ENCODE assay signal across 8 cellular contexts in the genomic region with DNA sequence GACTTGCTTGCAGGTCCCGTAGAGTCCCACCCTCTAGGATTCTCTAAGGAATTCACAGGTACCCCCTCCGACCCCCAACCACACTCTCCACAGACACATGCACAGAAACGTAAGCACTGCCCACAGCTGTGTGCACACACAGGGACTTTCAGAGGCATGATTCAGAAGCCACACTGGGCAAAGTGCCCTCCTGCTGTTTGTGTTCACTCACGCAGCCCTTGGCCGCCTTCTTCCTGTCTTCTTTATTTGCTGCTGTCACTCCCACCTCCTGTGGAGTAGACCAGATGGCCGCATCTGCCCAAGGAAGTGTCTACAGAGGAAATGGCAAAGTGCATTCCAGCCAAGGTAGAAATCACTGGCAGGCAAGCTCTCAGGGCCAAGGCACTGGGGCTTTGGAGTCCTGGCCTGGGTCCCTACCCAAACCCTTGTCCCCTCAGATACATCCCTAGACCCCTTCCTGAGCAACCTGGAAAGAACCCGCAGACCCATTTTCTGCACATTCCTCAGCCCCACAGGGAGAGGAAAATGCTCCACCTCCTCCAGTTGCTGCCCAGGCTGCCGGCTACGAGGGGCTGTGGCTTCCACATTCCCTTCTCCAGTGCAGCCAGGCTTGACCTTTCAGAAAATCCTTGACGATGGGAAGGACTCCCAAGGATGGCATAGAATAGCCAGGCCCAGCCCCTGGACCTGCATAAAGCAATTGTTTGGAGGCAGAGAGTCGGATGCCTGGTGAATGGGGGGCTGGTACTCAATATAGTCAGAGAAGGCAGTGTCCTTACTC. TPM values are rescaled to one million over a fixed set of nuclear protein-coding genes. Genes with fewer than 3 reads are reported as not detected.
DNase-seq lines count a peak whose midpoint lies in the region; ATAC-seq lines count a peak whose summit lies in the region.

No MANE protein-coding gene starts in this region.

- peaks cover 6% of the 10 kb centered on the region for H3K27me3 Mint-ChIP-seq in activated CD4-positive, alpha-beta memory T cell treated with anti-CD3 and anti-CD28 coated beads for 36 hours

- POLR2A ChIA-PET in activated CD4-positive, alpha-beta memory T cell treated with anti-CD3 and anti-CD28 coated beads for 36 hours (lab: Charles Lee), result no interaction called here

- peak; percentile 61 for DNase-seq in CD1c-positive myeloid dendritic cell (ENCODE audit: extremely low spot score)
- peak; percentile 66 to 89 (median 81) for DNase-seq in NCI-H1417 (lab: John Stamatoyannopoulos, UW)
- DNase-seq in activated CD4-positive, alpha-beta memory T cell treated with anti-CD3 and anti-CD28 coated beads for 36 hours, result peak; percentile 48
- peak; percentile 49 for DNase-seq in iPS-NIHi11 (ENCODE audit: low spot score)
- DNase-seq in superior temporal gyrus (ENCODE audit: extremely low spot score), result peak; percentile 49

- no peak overlapping the region for H3K27ac Mint-ChIP-seq in activated CD4-positive, alpha-beta memory T cell treated with anti-CD3 and anti-CD28 coated beads for 36 hours

- no peaks in the 10 kb centered on the region for H3K36me3 Mint-ChIP-seq in activated CD4-positive, alpha-beta memory T cell treated with anti-CD3 and anti-CD28 coated beads for 36 hours

- intact Hi-C loops in activated CD4-positive, alpha-beta memory T cell treated with anti-CD3 and anti-CD28 coated beads for 36 hours (cut with micrococcal nuclease), result no loop called here

- H3K4me1 Mint-ChIP-seq in activated CD4-positive, alpha-beta memory T cell treated with anti-CD3 and anti-CD28 coated beads for 36 hours (ENCODE audit: low read depth), result peaks cover 4% of the 10 kb centered on the region

- no peak overlapping the region for H3K4me3 Mint-ChIP-seq in activated CD4-positive, alpha-beta memory T cell treated with anti-CD3 and anti-CD28 coated beads for 36 hours

- ATAC-seq in GM21390 (IDR thresholded peaks at IDR 0.05; ENCODE audit: unreplicated experiment) (peak; percentile 43), GM18520 (IDR thresholded peaks at IDR 0.05; ENCODE audit: unreplicated experiment) (no peak), HG02870 (IDR thresholded peaks at IDR 0.05; ENCODE audit: unreplicated experiment) (no peak)

- CTCF ChIA-PET in activated CD4-positive, alpha-beta memory T cell treated with anti-CD3 and anti-CD28 coated beads for 36 hours (lab: Charles Lee), result no interaction called here

- H3K9me3 Mint-ChIP-seq in activated CD4-positive, alpha-beta memory T cell treated with anti-CD3 and anti-CD28 coated beads for 36 hours, result no peaks in the 10 kb centered on the region

RNA-seq across cellular contexts. Expression of a gene that starts 21.6 kb away (rescaled TPM):
- total RNA-seq in activated CD4-positive, alpha-beta memory T cell treated with anti-CD3 and anti-CD28 coated beads for 36 hours, result 10 to 100 TPM; 11.8 TPM

RNA-seq across cellular contexts. Expression of a gene that starts 49.7 kb away (rescaled TPM):
- total RNA-seq in activated CD4-positive, alpha-beta memory T cell treated with anti-CD3 and anti-CD28 coated beads for 36 hours, result 1 to 10 TPM; 6.0 to 6.8 TPM
